ENCODE assay signal across 12 cellular contexts in genomic region chr18:36850527-36851201, GRCh38. TPM values are rescaled to one million over a fixed set of nuclear protein-coding genes. Genes with fewer than 3 reads are reported as not detected.
DNase-seq lines count a peak whose midpoint lies in the region; ATAC-seq and TF ChIP-seq lines count a peak whose summit lies in the region.
"Had no signal": no experiment of that assay in that cellular context is flagged by ENCODE, and none has a peak within 500 bp of the region (broad histone marks: within the 10 kb centered on the region; RNA-seq: fewer than 3 reads in every experiment).

No MANE protein-coding gene starts in this region.

- ATAC-seq in activated CD4-positive, CD25-positive, alpha-beta regulatory T cell treated with anti-CD3 and anti-CD28 coated beads, Interleukin-2, amount 50 U/mL, for 24 hours = peak; percentile 93 to 95
- ATAC-seq in HG03521 (IDR thresholded peaks at IDR 0.05; ENCODE audit: unreplicated experiment) (no peak), HG02623 (IDR thresholded peaks at IDR 0.05; ENCODE audit: unreplicated experiment) (no peak)
- ATAC-seq: T-helper 17 cell had no signal

- no peak for DNase-seq in activated CD4-positive, CD25-positive, alpha-beta regulatory T cell treated with anti-CD3 and anti-CD28 coated beads, Interleukin-2, amount 50 U/mL, for 72 hours
- peak; percentile 66 for DNase-seq in OCI-M1 (lab: John Stamatoyannopoulos, UW)
- peak; percentile 65 for DNase-seq in dermis blood vessel endothelial cell
- DNase-seq in renal cortical epithelial cell (ENCODE audit: low read depth) = peak; percentile 79
- DNase-seq in GM13976 (ENCODE audit: low spot score) = no peak
- DNase-seq: activated naive CD4-positive, alpha-beta T cell; midbrain; T-helper 17 cell; upper lobe of left lung had no signal

- in situ Hi-C loops in GM13976 (cut with MboI; ENCODE audit: low sequenced_read_pairs, unreplicated experiment) = no loop called here

- TF ChIP-seq CTCF in GM13976 (IDR thresholded peaks at IDR 0.05; ENCODE audit: borderline replicate concordance, control extremely low read depth, extremely low read depth, insufficient read depth, missing control alignments) = no peak

RNA-seq across cellular contexts. Expression of gene KIAA1328, which starts 21.7 kb away (rescaled TPM):
- 4.4 and 5.3 TPM in 2 replicates for total RNA-seq in dermis blood vessel endothelial cell
- total RNA-seq in renal cortical epithelial cell = 5.4 and 7.0 TPM in 2 replicates

RNA-seq across cellular contexts. Expression of gene TPGS2, which starts 21.9 kb away (rescaled TPM):
- total RNA-seq in dermis blood vessel endothelial cell (232 and 234 TPM in 2 replicates), renal cortical epithelial cell (167 and 250 TPM in 2 replicates)

Comparison
In these comparisons a context has a peak if more than half of its experiments do, and no peak if none do; other contexts are left out.
1. ATAC-seq: peak in activated CD4-positive, CD25-positive, alpha-beta regulatory T cell treated with anti-CD3 and anti-CD28 coated beads, Interleukin-2, amount 50 U/mL, for 24 hours (2 of 2); none in HG03521 (single experiment) and HG02623 (single experiment).
2. DNase-seq: peak in OCI-M1 (single experiment), dermis blood vessel endothelial cell (single experiment) and renal cortical epithelial cell (single experiment); none in activated CD4-positive, CD25-positive, alpha-beta regulatory T cell treated with anti-CD3 and anti-CD28 coated beads, Interleukin-2, amount 50 U/mL, for 72 hours (single experiment) and GM13976 (single experiment).